1 cellular context compared by ENCODE assay signal in the genomic region with DNA sequence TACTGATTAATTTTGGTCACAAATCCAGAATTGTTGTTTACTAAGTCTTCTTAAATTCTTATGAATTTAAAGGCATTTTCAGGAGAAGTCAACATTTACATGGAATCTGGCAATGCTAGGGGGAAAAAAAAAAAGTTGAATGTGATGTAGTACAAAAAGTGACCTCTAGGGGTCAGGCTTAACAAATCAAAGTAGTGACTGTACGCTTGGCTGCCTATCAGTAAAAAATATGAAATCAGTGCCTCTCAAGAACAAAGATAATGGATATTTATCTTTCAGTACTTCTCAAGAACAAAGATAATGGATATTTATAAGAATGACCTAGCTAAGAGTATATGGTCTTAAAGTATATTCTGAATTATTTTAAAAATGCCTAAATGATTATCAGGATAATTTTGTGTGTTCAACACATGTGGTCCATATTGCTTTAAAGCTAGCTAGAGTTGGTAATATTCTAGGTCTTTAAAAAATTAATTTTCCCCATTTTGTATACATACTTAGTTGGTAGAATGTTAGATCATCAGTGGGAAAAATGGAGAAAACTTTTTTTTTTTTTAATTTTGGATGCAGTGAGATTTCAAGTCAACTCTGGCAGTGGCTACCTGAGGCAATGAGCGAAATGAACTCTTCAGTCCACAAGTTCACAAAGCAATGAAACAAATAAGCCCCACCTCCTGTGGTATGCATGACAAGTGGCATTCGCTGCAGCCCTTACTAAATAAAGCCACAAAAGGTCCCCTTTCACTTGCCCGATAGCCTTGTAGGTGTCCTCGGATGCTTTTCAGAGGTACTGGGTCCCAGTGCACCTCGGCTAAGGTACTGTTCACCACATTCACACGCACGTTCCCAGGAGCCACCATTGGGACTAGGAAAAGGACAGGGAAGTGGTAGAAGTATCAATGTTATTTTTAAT.
A peak's percentile ranks its signal among the peaks of the same experiment; 100 is the strongest.
TF ChIP-seq lines count a peak whose summit lies in the region.

No MANE protein-coding gene starts in this region.

TF ChIP-seq in K562, 482 proteins besides CTCF, POLR2A, EP300 and RAD21 (continued from another document and continues in another):
- TF ChIP-seq ZNF75A (CRISPR knock-in tag; IDR thresholded peaks at IDR 0.05) (0 out of 2 replicates have a peak, but pooled peaks have one; percentile 25), CBFA2T2 (conservative IDR thresholded peaks at IDR 0.05) (no peak), RCOR1 (IDR thresholded peaks at IDR 0.05; ENCODE audit: borderline replicate concordance in 1 of 2, low read depth in 2 of 2, low read length in 2 of 2) (peak; percentile 96 to 97), ZNF408 (CRISPR knock-in tag; IDR thresholded peaks at IDR 0.05; ENCODE audit: low read depth) (no peak), FOXA3 (CRISPR knock-in tag; conservative IDR thresholded peaks at IDR 0.05 in 1 of 2, IDR thresholded peaks at IDR 0.05 in 1 of 2) (0 out of 4 replicates have a peak, but pooled peaks of 1 of the 2 experiments have one; percentile 7), CAMTA2 (CRISPR knock-in tag; conservative IDR thresholded peaks at IDR 0.05) (no peak), TOE1 (IDR thresholded peaks at IDR 0.05; ENCODE audit: borderline replicate concordance) (0 out of 2 replicates have a peak, but pooled peaks have one; percentile 37), TOE1 (CRISPR knock-in tag; IDR thresholded peaks at IDR 0.05; ENCODE audit: borderline replicate concordance, low read depth) (no peak), PHF21A (IDR thresholded peaks at IDR 0.05; ENCODE audit: borderline replicate concordance, low read depth) (peak; percentile 95; the same call in 1 of the 2 replicates), NCOA2 (IDR thresholded peaks at IDR 0.05; ENCODE audit: partially characterized antibody in 2 of 2) (peak in 1 of 2 experiments; percentile 26), GTF2F1 (IDR thresholded peaks at IDR 0.05; ENCODE audit: low read depth, low read length) (no peak), ZNF384 (IDR thresholded peaks at IDR 0.05; ENCODE audit: low read depth, low read length) (peak; percentile 97), SOX6 (IDR thresholded peaks at IDR 0.05) (peak; percentile 20; the same call in 1 of the 2 replicates), ILK (tag; IDR thresholded peaks at IDR 0.05; ENCODE audit: borderline replicate concordance, low read depth) (no peak), KDM1A (IDR thresholded peaks at IDR 0.05) (peak; percentile 97 to 98), ARNT (IDR thresholded peaks at IDR 0.05) (peak in 1 of 2 experiments; percentile 82; a peak in 1 of 4 replicates), ARID2 (IDR thresholded peaks at IDR 0.05) (peak; percentile 81), ELF1 (tag; IDR thresholded peaks at IDR 0.05) (0 out of 2 replicates have a peak, but pooled peaks have one; percentile 33), ELF2 (CRISPR knock-in tag; IDR thresholded peaks at IDR 0.05) (no peak), HDAC2 (IDR thresholded peaks at IDR 0.05) (peak; percentile 88), TCF7 (IDR thresholded peaks at IDR 0.05; ENCODE audit: borderline replicate concordance) (no peak), STAG1 (CRISPR knock-in tag; IDR thresholded peaks at IDR 0.05; ENCODE audit: borderline replicate concordance) (no peak), CXXC5 (CRISPR knock-in tag; IDR thresholded peaks at IDR 0.05) (0 out of 2 replicates have a peak, but pooled peaks have one; percentile 10), ZEB2 (IDR thresholded peaks at IDR 0.05) (peak; percentile 40; the same call in 1 of the 2 replicates), TEAD2 (tag; IDR thresholded peaks at IDR 0.05) (no peak), EWSR1 (IDR thresholded peaks at IDR 0.05; ENCODE audit: borderline replicate concordance, low read depth, partially characterized antibody) (peak; percentile 23), RNF2 (IDR thresholded peaks at IDR 0.05) (0 out of 2 replicates have a peak, but pooled peaks have one; percentile 20), FOXM1 (IDR thresholded peaks at IDR 0.05; ENCODE audit: low read depth) (0 out of 2 replicates have a peak, but pooled peaks have one; percentile 22), FOXM1 (CRISPR knock-in tag; IDR thresholded peaks at IDR 0.05; ENCODE audit: low read depth) (no peak), MAZ (CRISPR knock-in tag; conservative IDR thresholded peaks at IDR 0.05 in 1 of 2, IDR thresholded peaks at IDR 0.05 in 1 of 2) (peak in 1 of 2 experiments; percentile 40; a peak in 1 of 4 replicates), GATAD2B (IDR thresholded peaks at IDR 0.05; ENCODE audit: borderline replicate concordance) (0 out of 2 replicates have a peak, but pooled peaks have one; percentile 68), CC2D1A (IDR thresholded peaks at IDR 0.05) (peak; percentile 64), LCOR (CRISPR knock-in tag; IDR thresholded peaks at IDR 0.05) (0 out of 2 replicates have a peak, but pooled peaks have one; percentile 24), ETV6 (IDR thresholded peaks at IDR 0.05; ENCODE audit: borderline replicate concordance in 1 of 2, low read depth in 2 of 2, low read length in 1 of 2) (no peak), ETV6 (CRISPR knock-in tag; IDR thresholded peaks at IDR 0.05; ENCODE audit: borderline replicate concordance) (no peak), POLR2H (tag; IDR thresholded peaks at IDR 0.05; ENCODE audit: low read depth) (peak; percentile 60; the same call in 1 of the 2 replicates), TEAD4 (IDR thresholded peaks at IDR 0.05; ENCODE audit: low read length) (0 out of 2 replicates have a peak, but pooled peaks have one; percentile 6), TEAD4 (CRISPR knock-in tag; IDR thresholded peaks at IDR 0.05; ENCODE audit: borderline replicate concordance) (no peak), NBN (IDR thresholded peaks at IDR 0.05; ENCODE audit: low read depth) (peak; percentile 77; the same call in 1 of the 2 replicates), FOSL1 (tag; conservative IDR thresholded peaks at IDR 0.05) (0 out of 2 replicates have a peak, but pooled peaks have one; percentile 37)
- TF ChIP-seq, protein P1, sequence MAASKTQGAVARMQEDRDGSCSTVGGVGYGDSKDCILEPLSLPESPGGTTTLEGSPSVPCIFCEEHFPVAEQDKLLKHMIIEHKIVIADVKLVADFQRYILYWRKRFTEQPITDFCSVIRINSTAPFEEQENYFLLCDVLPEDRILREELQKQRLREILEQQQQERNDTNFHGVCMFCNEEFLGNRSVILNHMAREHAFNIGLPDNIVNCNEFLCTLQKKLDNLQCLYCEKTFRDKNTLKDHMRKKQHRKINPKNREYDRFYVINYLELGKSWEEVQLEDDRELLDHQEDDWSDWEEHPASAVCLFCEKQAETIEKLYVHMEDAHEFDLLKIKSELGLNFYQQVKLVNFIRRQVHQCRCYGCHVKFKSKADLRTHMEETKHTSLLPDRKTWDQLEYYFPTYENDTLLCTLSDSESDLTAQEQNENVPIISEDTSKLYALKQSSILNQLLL (CRISPR knock-in tag; IDR thresholded peaks at IDR 0.05; ENCODE audit: borderline replicate concordance): no peak
- TF ChIP-seq, protein P2, sequence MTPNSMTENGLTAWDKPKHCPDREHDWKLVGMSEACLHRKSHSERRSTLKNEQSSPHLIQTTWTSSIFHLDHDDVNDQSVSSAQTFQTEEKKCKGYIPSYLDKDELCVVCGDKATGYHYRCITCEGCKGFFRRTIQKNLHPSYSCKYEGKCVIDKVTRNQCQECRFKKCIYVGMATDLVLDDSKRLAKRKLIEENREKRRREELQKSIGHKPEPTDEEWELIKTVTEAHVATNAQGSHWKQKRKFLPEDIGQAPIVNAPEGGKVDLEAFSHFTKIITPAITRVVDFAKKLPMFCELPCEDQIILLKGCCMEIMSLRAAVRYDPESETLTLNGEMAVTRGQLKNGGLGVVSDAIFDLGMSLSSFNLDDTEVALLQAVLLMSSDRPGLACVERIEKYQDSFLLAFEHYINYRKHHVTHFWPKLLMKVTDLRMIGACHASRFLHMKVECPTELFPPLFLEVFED (CRISPR knock-in tag; conservative IDR thresholded peaks at IDR 0.05): 0 out of 2 replicates have a peak, but pooled peaks have one; percentile 53
- TF ChIP-seq, protein P3, sequence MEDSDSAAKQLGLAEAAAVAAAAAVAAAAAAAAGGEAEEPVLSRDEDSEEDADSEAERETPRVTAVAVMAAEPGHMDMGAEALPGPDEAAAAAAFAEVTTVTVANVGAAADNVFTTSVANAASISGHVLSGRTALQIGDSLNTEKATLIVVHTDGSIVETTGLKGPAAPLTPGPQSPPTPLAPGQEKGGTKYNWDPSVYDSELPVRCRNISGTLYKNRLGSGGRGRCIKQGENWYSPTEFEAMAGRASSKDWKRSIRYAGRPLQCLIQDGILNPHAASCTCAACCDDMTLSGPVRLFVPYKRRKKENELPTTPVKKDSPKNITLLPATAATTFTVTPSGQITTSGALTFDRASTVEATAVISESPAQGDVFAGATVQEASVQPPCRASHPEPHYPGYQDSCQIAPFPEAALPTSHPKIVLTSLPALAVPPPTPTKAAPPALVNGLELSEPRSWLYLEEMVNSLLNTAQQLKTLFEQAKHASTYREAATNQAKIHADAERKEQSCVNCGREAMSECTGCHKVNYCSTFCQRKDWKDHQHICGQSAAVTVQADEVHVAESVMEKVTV (CRISPR knock-in tag; IDR thresholded peaks at IDR 0.05): peak; percentile 90
- TF ChIP-seq, protein P4, sequence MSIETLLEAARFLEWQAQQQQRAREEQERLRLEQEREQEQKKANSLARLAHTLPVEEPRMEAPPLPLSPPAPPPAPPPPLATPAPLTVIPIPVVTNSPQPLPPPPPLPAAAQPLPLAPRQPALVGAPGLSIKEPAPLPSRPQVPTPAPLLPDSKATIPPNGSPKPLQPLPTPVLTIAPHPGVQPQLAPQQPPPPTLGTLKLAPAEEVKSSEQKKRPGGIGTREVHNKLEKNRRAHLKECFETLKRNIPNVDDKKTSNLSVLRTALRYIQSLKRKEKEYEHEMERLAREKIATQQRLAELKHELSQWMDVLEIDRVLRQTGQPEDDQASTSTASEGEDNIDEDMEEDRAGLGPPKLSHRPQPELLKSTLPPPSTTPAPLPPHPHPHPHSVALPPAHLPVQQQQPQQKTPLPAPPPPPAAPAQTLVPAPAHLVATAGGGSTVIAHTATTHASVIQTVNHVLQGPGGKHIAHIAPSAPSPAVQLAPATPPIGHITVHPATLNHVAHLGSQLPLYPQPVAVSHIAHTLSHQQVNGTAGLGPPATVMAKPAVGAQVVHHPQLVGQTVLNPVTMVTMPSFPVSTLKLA (conservative IDR thresholded peaks at IDR 0.05): peak in 1 of 2 experiments; percentile 45; a peak in 2 of 4 replicates
- TF ChIP-seq, protein P5, sequence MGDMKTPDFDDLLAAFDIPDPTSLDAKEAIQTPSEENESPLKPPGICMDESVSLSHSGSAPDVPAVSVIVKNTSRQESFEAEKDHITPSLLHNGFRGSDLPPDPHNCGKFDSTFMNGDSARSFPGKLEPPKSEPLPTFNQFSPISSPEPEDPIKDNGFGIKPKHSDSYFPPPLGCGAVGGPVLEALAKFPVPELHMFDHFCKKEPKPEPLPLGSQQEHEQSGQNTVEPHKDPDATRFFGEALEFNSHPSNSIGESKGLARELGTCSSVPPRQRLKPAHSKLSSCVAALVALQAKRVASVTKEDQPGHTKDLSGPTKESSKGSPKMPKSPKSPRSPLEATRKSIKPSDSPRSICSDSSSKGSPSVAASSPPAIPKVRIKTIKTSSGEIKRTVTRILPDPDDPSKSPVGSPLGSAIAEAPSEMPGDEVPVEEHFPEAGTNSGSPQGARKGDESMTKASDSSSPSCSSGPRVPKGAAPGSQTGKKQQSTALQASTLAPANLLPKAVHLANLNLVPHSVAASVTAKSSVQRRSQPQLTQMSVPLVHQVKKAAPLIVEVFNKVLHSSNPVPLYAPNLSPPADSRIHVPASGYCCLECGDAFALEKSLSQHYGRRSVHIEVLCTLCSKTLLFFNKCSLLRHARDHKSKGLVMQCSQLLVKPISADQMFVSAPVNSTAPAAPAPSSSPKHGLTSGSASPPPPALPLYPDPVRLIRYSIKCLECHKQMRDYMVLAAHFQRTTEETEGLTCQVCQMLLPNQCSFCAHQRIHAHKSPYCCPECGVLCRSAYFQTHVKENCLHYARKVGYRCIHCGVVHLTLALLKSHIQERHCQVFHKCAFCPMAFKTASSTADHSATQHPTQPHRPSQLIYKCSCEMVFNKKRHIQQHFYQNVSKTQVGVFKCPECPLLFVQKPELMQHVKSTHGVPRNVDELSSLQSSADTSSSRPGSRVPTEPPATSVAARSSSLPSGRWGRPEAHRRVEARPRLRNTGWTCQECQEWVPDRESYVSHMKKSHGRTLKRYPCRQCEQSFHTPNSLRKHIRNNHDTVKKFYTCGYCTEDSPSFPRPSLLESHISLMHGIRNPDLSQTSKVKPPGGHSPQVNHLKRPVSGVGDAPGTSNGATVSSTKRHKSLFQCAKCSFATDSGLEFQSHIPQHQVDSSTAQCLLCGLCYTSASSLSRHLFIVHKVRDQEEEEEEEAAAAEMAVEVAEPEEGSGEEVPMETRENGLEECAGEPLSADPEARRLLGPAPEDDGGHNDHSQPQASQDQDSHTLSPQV (IDR thresholded peaks at IDR 0.05): 0 out of 2 replicates have a peak, but pooled peaks have one; percentile 33
- TF ChIP-seq, protein P6, sequence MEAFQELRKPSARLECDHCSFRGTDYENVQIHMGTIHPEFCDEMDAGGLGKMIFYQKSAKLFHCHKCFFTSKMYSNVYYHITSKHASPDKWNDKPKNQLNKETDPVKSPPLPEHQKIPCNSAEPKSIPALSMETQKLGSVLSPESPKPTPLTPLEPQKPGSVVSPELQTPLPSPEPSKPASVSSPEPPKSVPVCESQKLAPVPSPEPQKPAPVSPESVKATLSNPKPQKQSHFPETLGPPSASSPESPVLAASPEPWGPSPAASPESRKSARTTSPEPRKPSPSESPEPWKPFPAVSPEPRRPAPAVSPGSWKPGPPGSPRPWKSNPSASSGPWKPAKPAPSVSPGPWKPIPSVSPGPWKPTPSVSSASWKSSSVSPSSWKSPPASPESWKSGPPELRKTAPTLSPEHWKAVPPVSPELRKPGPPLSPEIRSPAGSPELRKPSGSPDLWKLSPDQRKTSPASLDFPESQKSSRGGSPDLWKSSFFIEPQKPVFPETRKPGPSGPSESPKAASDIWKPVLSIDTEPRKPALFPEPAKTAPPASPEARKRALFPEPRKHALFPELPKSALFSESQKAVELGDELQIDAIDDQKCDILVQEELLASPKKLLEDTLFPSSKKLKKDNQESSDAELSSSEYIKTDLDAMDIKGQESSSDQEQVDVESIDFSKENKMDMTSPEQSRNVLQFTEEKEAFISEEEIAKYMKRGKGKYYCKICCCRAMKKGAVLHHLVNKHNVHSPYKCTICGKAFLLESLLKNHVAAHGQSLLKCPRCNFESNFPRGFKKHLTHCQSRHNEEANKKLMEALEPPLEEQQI (IDR thresholded peaks at IDR 0.05): peak; percentile 76; the same call in 1 of the 2 replicates
